In genomic region chr6:17863971-17864754, GRCh38 we compare ENCODE assay signal across 9 cellular contexts.
DNase-seq lines count a peak whose midpoint lies in the region; ATAC-seq and TF ChIP-seq lines count a peak whose summit lies in the region.
"Had no signal": no experiment of that assay in that cellular context is flagged by ENCODE, and none has a peak within 500 bp of the region (broad histone marks: within the 10 kb centered on the region; RNA-seq: fewer than 3 reads in every experiment).

No MANE protein-coding gene starts in this region.

- intact Hi-C loops in ascending aorta (cut with DNase I), result loop anchor here (2.0 kb wide), 1 partner anchor 123 kb away; the partner anchor contains the start of gene KIF13A
- intact Hi-C loops in left ventricle myocardium superior (cut with micrococcal nuclease), result loop anchor here (10.0 kb wide), 1 partner anchor 51 kb away; no protein-coding TSS in a partner anchor
- intact Hi-C loops in CD14-positive monocyte (cut with micrococcal nuclease), result no loop called here

- peak overlapping the region; percentile 63 for H3K4me2 ChIP-seq in skeletal muscle satellite cell (ENCODE audit: low read length)

- H3K36me3 ChIP-seq in ascending aorta (no peaks in the 10 kb centered on the region), skeletal muscle satellite cell (ENCODE audit: insufficient read depth, low read length) (no peaks in the 10 kb centered on the region)

- H3K9me3 ChIP-seq in ascending aorta, result no peaks in the 10 kb centered on the region
- H3K9me3 ChIP-seq in skeletal muscle satellite cell (replicated peaks; ENCODE audit: low read length), result no peaks in the 10 kb centered on the region

- no peak overlapping the region for H3K4me3 Mint-ChIP-seq in CD14-positive monocyte

- H3K27me3 Mint-ChIP-seq in CD14-positive monocyte (ENCODE audit: low read depth in 3 of 3), result peaks cover 0 to under 1% (median 0%) of the 10 kb centered on the region in 3 donors

- peak overlapping the region; percentile 67 for H3K9ac ChIP-seq in skeletal muscle satellite cell (ENCODE audit: low read depth, low read length)

- TF ChIP-seq CTCF in ascending aorta (IDR thresholded peaks at IDR 0.05) (no peak), CD14-positive monocyte (IDR thresholded peaks at IDR 0.05) (no peak)

- H3K27me3 ChIP-seq in ascending aorta (no peaks in the 10 kb centered on the region), skeletal muscle satellite cell (ENCODE audit: control insufficient read depth, insufficient read depth, low read length) (no peaks in the 10 kb centered on the region)

- no peaks in the 10 kb centered on the region for H3K9me3 Mint-ChIP-seq in CD14-positive monocyte

- DNase-seq in HCEC 1CT (peak; percentile 81), ascending aorta (ENCODE audit: low spot score in 2 of 2) (peak in 1 of 2 donors; percentile 64), left ventricle myocardium superior (peak; percentile 49), CD14-positive monocyte (ENCODE audit: low spot score) (no peak), NCI-H187 (lab: John Stamatoyannopoulos, UW) (no peak), DMS53 treated with DMSO at 0.1 percent for 48 hours (lab: John Stamatoyannopoulos, UW; ENCODE audit: unreplicated experiment) (no peak)
- DNase-seq: activated T-cell treated with anti-CD3 and anti-CD28 coated beads, Interleukin-2, amount 50 U/mL, for 1 hour had no signal

- H3K36me3 Mint-ChIP-seq in CD14-positive monocyte, result peaks cover 22 to 31% of the 10 kb centered on the region in 2 donors

- H3K27ac ChIP-seq in ascending aorta, result peak overlapping the region; percentile 78 to 88

- H3K27ac Mint-ChIP-seq in CD14-positive monocyte, result peak overlapping the region in 1 of 7 donors; percentile 30

- H3K4me1 Mint-ChIP-seq in CD14-positive monocyte, result peaks cover 4% of the 10 kb centered on the region

- H3K4me3 ChIP-seq in ascending aorta (peak overlapping the region in 1 of 2 donors; percentile 25), skeletal muscle satellite cell (ENCODE audit: low read length) (peak overlapping the region; percentile 23)

- H3K4me1 ChIP-seq in ascending aorta, result peaks cover 16 to 40% of the 10 kb centered on the region in 2 donors
- peaks cover 62% of the 10 kb centered on the region for H3K4me1 ChIP-seq in skeletal muscle satellite cell (ENCODE audit: control insufficient read depth, insufficient read depth, low read length)

- ATAC-seq in left ventricle myocardium superior (peak; percentile 55), GM18519 (IDR thresholded peaks at IDR 0.05; ENCODE audit: low FRiP score, unreplicated experiment) (no peak)

Comparison
In these comparisons a context has a peak if more than half of its experiments do, and no peak if none do; other contexts are left out.
1. DNase-seq: peak in HCEC 1CT (single experiment) and left ventricle myocardium superior (single experiment); none in CD14-positive monocyte (single experiment), NCI-H187 (0 of 2) and DMS53 treated with DMSO at 0.1 percent for 48 hours (single experiment).
2. intact Hi-C loops: an anchor here in ascending aorta (2.0 kb wide) and left ventricle myocardium superior (10.0 kb wide); none called in CD14-positive monocyte.